1 cellular context compared by ENCODE assay signal in the genomic region with DNA sequence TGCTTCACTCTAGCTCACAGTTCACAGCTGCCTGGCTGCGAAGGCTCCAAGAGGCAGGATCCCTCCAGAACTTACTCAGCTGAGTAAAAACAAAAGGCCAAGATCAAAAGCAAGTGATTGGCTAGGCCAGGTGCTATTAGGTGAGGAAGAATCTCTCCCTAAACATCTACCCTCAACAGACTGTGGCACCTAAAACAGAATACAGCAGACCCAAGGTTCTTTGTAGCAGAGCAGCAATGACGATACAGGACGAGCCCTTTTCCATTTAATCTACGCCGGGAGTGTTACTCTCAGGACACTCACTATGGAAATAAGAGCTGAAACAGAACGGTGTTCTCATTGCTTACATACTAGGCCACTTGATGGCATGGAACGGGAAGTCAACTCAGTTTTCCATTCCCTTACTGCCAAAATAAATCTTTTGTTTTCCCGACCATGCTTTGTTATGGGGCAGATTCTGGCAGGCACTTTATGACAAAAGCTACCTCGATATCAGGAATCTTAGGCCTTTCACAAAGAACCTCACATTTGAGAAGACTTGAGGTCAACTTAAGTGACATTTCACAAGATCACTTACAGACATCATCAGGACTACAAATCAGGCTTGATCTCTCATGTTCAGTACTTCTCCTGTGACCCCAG.
TF ChIP-seq lines count a peak whose summit lies in the region.

No MANE protein-coding gene starts in this region.

TF ChIP-seq in HepG2, 621 proteins besides CTCF, POLR2A, EP300 and RAD21 (continued from another document and continues in another):
- TF ChIP-seq, protein P1, sequence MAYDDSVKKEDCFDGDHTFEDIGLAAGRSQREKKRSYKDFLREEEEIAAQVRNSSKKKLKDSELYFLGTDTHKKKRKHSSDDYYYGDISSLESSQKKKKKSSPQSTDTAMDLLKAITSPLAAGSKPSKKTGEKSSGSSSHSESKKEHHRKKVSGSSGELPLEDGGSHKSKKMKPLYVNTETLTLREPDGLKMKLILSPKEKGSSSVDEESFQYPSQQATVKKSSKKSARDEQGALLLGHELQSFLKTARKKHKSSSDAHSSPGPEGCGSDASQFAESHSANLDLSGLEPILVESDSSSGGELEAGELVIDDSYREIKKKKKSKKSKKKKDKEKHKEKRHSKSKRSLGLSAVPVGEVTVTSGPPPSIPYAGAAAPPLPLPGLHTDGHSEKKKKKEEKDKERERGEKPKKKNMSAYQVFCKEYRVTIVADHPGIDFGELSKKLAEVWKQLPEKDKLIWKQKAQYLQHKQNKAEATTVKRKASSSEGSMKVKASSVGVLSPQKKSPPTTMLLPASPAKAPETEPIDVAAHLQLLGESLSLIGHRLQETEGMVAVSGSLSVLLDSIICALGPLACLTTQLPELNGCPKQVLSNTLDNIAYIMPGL (CRISPR knock-in tag; IDR thresholded peaks at IDR 0.05; ENCODE audit: borderline replicate concordance in 1 of 2, low read depth in 1 of 2): no peak
- TF ChIP-seq, protein P2, sequence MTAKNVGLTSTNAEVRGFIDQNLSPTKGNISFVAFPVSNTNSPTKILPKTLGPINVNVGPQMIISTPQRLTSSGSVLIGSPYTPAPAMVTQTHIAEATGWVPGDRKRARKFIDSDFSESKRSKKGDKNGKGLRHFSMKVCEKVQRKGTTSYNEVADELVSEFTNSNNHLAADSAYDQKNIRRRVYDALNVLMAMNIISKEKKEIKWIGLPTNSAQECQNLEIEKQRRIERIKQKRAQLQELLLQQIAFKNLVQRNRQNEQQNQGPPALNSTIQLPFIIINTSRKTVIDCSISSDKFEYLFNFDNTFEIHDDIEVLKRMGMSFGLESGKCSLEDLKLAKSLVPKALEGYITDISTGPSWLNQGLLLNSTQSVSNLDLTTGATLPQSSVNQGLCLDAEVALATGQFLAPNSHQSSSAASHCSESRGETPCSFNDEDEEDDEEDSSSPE (CRISPR knock-in tag; IDR thresholded peaks at IDR 0.05): no peak
- TF ChIP-seq TOPORS (CRISPR knock-in tag; IDR thresholded peaks at IDR 0.05) (0 out of 2 replicates have a peak, but pooled peaks have one; percentile 37), KLF6 (CRISPR knock-in tag; IDR thresholded peaks at IDR 0.05) (no peak), TEAD3 (CRISPR knock-in tag; optimal IDR thresholded peaks at IDR 0.05; ENCODE audit: borderline replicate concordance) (no peak), ARHGAP35 (CRISPR knock-in tag; IDR thresholded peaks at IDR 0.05; ENCODE audit: borderline replicate concordance) (no peak), ZIK1 (CRISPR knock-in tag; IDR thresholded peaks at IDR 0.05; ENCODE audit: borderline replicate concordance, low read depth) (no peak), ZNF264 (CRISPR knock-in tag; IDR thresholded peaks at IDR 0.05) (no peak), ZNF569 (CRISPR knock-in tag; IDR thresholded peaks at IDR 0.05; ENCODE audit: borderline replicate concordance) (0 out of 2 replicates have a peak, but pooled peaks have one; percentile 30), ZBTB1 (CRISPR knock-in tag; IDR thresholded peaks at IDR 0.05; ENCODE audit: borderline replicate concordance) (no peak), ZNF747 (CRISPR knock-in tag; IDR thresholded peaks at IDR 0.05; ENCODE audit: borderline replicate concordance) (0 out of 2 replicates have a peak, but pooled peaks have one; percentile 5), TBL1XR1 (IDR thresholded peaks at IDR 0.05; ENCODE audit: borderline replicate concordance, low read length, partially characterized antibody) (no peak), ZNF564 (CRISPR knock-in tag; IDR thresholded peaks at IDR 0.05) (no peak), ZFP36 (IDR thresholded peaks at IDR 0.05; ENCODE audit: borderline replicate concordance, low read depth, low read length, partially characterized antibody) (no peak), ZNF839 (CRISPR knock-in tag; IDR thresholded peaks at IDR 0.05; ENCODE audit: borderline replicate concordance) (no peak), ZNF343 (CRISPR knock-in tag; IDR thresholded peaks at IDR 0.05) (no peak), ZMYM4 (CRISPR knock-in tag; IDR thresholded peaks at IDR 0.05) (no peak), ZNF605 (CRISPR knock-in tag; IDR thresholded peaks at IDR 0.05) (no peak), PLRG1 (conservative IDR thresholded peaks at IDR 0.05) (no peak), ZNF230 (CRISPR knock-in tag; IDR thresholded peaks at IDR 0.05) (0 out of 2 replicates have a peak, but pooled peaks have one; percentile 5), ZC3H4 (CRISPR knock-in tag; IDR thresholded peaks at IDR 0.05; ENCODE audit: borderline replicate concordance) (peak; percentile 36; the same call in 1 of the 2 replicates)
- TF ChIP-seq, protein P3, sequence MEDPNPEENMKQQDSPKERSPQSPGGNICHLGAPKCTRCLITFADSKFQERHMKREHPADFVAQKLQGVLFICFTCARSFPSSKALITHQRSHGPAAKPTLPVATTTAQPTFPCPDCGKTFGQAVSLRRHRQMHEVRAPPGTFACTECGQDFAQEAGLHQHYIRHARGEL (CRISPR knock-in tag; IDR thresholded peaks at IDR 0.05): no peak
- TF ChIP-seq, protein P4, sequence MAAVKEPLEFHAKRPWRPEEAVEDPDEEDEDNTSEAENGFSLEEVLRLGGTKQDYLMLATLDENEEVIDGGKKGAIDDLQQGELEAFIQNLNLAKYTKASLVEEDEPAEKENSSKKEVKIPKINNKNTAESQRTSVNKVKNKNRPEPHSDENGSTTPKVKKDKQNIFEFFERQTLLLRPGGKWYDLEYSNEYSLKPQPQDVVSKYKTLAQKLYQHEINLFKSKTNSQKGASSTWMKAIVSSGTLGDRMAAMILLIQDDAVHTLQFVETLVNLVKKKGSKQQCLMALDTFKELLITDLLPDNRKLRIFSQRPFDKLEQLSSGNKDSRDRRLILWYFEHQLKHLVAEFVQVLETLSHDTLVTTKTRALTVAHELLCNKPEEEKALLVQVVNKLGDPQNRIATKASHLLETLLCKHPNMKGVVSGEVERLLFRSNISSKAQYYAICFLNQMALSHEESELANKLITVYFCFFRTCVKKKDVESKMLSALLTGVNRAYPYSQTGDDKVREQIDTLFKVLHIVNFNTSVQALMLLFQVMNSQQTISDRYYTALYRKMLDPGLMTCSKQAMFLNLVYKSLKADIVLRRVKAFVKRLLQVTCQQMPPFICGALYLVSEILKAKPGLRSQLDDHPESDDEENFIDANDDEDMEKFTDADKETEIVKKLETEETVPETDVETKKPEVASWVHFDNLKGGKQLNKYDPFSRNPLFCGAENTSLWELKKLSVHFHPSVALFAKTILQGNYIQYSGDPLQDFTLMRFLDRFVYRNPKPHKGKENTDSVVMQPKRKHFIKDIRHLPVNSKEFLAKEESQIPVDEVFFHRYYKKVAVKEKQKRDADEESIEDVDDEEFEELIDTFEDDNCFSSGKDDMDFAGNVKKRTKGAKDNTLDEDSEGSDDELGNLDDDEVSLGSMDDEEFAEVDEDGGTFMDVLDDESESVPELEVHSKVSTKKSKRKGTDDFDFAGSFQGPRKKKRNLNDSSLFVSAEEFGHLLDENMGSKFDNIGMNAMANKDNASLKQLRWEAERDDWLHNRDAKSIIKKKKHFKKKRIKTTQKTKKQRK (IDR thresholded peaks at IDR 0.05; ENCODE audit: low read length): no peak
- TF ChIP-seq, protein P5, sequence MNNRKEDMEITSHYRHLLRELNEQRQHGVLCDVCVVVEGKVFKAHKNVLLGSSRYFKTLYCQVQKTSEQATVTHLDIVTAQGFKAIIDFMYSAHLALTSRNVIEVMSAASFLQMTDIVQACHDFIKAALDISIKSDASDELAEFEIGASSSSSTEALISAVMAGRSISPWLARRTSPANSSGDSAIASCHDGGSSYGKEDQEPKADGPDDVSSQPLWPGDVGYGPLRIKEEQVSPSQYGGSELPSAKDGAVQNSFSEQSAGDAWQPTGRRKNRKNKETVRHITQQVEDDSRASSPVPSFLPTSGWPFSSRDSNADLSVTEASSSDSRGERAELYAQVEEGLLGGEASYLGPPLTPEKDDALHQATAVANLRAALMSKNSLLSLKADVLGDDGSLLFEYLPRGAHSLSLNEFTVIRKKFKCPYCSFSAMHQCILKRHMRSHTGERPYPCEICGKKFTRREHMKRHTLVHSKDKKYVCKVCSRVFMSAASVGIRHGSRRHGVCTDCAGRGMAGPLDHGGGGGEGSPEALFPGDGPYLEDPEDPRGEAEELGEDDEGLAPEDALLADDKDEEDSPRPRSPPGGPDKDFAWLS (CRISPR knock-in tag; IDR thresholded peaks at IDR 0.05; ENCODE audit: borderline replicate concordance): 0 out of 2 replicates have a peak, but pooled peaks have one; percentile 31
- TF ChIP-seq, protein P6, sequence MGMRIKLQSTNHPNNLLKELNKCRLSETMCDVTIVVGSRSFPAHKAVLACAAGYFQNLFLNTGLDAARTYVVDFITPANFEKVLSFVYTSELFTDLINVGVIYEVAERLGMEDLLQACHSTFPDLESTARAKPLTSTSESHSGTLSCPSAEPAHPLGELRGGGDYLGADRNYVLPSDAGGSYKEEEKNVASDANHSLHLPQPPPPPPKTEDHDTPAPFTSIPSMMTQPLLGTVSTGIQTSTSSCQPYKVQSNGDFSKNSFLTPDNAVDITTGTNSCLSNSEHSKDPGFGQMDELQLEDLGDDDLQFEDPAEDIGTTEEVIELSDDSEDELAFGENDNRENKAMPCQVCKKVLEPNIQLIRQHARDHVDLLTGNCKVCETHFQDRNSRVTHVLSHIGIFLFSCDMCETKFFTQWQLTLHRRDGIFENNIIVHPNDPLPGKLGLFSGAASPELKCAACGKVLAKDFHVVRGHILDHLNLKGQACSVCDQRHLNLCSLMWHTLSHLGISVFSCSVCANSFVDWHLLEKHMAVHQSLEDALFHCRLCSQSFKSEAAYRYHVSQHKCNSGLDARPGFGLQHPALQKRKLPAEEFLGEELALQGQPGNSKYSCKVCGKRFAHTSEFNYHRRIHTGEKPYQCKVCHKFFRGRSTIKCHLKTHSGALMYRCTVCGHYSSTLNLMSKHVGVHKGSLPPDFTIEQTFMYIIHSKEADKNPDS (CRISPR knock-in tag; IDR thresholded peaks at IDR 0.05): no peak
- TF ChIP-seq, protein P7, sequence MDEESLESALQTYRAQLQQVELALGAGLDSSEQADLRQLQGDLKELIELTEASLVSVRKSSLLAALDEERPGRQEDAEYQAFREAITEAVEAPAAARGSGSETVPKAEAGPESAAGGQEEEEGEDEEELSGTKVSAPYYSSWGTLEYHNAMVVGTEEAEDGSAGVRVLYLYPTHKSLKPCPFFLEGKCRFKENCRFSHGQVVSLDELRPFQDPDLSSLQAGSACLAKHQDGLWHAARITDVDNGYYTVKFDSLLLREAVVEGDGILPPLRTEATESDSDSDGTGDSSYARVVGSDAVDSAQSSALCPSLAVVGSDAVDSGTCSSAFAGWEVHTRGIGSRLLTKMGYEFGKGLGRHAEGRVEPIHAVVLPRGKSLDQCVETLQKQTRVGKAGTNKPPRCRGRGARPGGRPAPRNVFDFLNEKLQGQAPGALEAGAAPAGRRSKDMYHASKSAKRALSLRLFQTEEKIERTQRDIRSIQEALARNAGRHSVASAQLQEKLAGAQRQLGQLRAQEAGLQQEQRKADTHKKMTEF (CRISPR knock-in tag; IDR thresholded peaks at IDR 0.05): no peak
- TF ChIP-seq, protein P8, sequence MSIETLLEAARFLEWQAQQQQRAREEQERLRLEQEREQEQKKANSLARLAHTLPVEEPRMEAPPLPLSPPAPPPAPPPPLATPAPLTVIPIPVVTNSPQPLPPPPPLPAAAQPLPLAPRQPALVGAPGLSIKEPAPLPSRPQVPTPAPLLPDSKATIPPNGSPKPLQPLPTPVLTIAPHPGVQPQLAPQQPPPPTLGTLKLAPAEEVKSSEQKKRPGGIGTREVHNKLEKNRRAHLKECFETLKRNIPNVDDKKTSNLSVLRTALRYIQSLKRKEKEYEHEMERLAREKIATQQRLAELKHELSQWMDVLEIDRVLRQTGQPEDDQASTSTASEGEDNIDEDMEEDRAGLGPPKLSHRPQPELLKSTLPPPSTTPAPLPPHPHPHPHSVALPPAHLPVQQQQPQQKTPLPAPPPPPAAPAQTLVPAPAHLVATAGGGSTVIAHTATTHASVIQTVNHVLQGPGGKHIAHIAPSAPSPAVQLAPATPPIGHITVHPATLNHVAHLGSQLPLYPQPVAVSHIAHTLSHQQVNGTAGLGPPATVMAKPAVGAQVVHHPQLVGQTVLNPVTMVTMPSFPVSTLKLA (IDR thresholded peaks at IDR 0.05): no peak
- TF ChIP-seq, protein P9, sequence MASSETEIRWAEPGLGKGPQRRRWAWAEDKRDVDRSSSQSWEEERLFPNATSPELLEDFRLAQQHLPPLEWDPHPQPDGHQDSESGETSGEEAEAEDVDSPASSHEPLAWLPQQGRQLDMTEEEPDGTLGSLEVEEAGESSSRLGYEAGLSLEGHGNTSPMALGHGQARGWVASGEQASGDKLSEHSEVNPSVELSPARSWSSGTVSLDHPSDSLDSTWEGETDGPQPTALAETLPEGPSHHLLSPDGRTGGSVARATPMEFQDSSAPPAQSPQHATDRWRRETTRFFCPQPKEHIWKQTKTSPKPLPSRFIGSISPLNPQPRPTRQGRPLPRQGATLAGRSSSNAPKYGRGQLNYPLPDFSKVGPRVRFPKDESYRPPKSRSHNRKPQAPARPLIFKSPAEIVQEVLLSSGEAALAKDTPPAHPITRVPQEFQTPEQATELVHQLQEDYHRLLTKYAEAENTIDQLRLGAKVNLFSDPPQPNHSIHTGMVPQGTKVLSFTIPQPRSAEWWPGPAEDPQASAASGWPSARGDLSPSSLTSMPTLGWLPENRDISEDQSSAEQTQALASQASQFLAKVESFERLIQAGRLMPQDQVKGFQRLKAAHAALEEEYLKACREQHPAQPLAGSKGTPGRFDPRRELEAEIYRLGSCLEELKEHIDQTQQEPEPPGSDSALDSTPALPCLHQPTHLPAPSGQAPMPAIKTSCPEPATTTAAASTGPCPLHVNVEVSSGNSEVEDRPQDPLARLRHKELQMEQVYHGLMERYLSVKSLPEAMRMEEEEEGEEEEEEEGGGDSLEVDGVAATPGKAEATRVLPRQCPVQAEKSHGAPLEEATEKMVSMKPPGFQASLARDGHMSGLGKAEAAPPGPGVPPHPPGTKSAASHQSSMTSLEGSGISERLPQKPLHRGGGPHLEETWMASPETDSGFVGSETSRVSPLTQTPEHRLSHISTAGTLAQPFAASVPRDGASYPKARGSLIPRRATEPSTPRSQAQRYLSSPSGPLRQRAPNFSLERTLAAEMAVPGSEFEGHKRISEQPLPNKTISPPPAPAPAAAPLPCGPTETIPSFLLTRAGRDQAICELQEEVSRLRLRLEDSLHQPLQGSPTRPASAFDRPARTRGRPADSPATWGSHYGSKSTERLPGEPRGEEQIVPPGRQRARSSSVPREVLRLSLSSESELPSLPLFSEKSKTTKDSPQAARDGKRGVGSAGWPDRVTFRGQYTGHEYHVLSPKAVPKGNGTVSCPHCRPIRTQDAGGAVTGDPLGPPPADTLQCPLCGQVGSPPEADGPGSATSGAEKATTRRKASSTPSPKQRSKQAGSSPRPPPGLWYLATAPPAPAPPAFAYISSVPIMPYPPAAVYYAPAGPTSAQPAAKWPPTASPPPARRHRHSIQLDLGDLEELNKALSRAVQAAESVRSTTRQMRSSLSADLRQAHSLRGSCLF (CRISPR knock-in tag; IDR thresholded peaks at IDR 0.05; ENCODE audit: borderline replicate concordance): no peak
- TF ChIP-seq, protein P10, sequence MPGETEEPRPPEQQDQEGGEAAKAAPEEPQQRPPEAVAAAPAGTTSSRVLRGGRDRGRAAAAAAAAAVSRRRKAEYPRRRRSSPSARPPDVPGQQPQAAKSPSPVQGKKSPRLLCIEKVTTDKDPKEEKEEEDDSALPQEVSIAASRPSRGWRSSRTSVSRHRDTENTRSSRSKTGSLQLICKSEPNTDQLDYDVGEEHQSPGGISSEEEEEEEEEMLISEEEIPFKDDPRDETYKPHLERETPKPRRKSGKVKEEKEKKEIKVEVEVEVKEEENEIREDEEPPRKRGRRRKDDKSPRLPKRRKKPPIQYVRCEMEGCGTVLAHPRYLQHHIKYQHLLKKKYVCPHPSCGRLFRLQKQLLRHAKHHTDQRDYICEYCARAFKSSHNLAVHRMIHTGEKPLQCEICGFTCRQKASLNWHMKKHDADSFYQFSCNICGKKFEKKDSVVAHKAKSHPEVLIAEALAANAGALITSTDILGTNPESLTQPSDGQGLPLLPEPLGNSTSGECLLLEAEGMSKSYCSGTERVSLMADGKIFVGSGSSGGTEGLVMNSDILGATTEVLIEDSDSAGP (CRISPR knock-in tag; IDR thresholded peaks at IDR 0.05; ENCODE audit: borderline replicate concordance): no peak
